In the genomic region with DNA sequence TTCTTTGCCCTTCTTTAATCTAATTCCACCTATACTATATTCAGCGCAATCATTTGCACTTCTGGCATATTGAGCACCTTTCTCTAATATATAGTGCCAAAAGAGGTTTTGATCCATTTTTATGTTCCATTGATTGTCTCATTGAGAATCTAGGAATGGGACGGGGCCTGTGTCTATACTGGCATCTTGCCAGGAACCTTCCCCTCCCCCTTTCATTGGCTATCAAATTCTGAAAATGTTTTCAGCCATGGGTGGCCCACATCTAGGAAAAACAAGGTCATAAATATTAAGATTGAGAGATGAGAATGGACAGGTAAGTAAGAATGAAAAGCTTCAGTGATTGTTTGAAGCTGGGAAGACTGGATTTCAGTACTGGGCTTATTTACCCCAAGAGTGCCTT, we compare ENCODE assay signal across 19 cellular contexts.
DNase-seq lines count a peak whose midpoint lies in the region; ATAC-seq and TF ChIP-seq lines count a peak whose summit lies in the region.
"Had no signal": no experiment of that assay in that cellular context is flagged by ENCODE, and none has a peak within 500 bp of the region (broad histone marks: within the 10 kb centered on the region; RNA-seq: fewer than 3 reads in every experiment).

No MANE protein-coding gene starts in this region.

- no peaks in the 10 kb centered on the region for H3K9me2 ChIP-seq in GM23338 (ENCODE audit: insufficient read depth)

- no peaks in the 10 kb centered on the region for H3F3A ChIP-seq in GM23338 (replicated peaks; ENCODE audit: low read depth)

- peak overlapping the region; percentile 85 for H3K23ac ChIP-seq in trophoblast cell (ENCODE audit: low read length)

- H3K4me3 Mint-ChIP-seq in GM23338 = no peak overlapping the region
- H3K4me3 Mint-ChIP-seq in MCF 10A (ENCODE audit: unreplicated experiment) = no peak overlapping the region
- H3K4me3 Mint-ChIP-seq: CD4-positive, alpha-beta T cell; IgD-negative memory B cell had no signal

- no peaks in the 10 kb centered on the region for H4K20me1 ChIP-seq in GM23338 (replicated peaks; ENCODE audit: insufficient read depth)

- no peaks in the 10 kb centered on the region for H3K27me3 ChIP-seq in GM23338 (ENCODE audit: insufficient read depth)
- no peaks in the 10 kb centered on the region for H3K27me3 ChIP-seq in HUES48 (ENCODE audit: control insufficient read depth, insufficient read depth, low read length)
- no peaks in the 10 kb centered on the region for H3K27me3 ChIP-seq in trophoblast cell (ENCODE audit: insufficient read depth, low read length)
- H3K27me3 ChIP-seq: BE2C, SJSA1 had no signal

- H3K79me2 ChIP-seq in GM23338 (replicated peaks; ENCODE audit: insufficient read depth) (no peaks in the 10 kb centered on the region), trophoblast cell (ENCODE audit: control insufficient read depth, insufficient read depth, low read length, poor library complexity) (no peaks in the 10 kb centered on the region)

- TF ChIP-seq CTCF in GM23338 (conservative IDR thresholded peaks at IDR 0.05; ENCODE audit: low read depth in 2 of 2) = no peak
- no peak for TF ChIP-seq CTCF in MCF 10A (IDR thresholded peaks at IDR 0.05; ENCODE audit: unreplicated experiment)

- H3K27ac Mint-ChIP-seq in GM23338 = peak overlapping the region; percentile 60
- H3K27ac Mint-ChIP-seq in MCF 10A (ENCODE audit: low read depth, unreplicated experiment) = peak overlapping the region; percentile 77
- H3K27ac Mint-ChIP-seq: CD4-positive, alpha-beta T cell had no signal

- no CpG with 5 or more reads among the region's 2 CpGs for WGBS in trophoblast cell (ENCODE audit: extremely low coverage, insufficient coverage, insufficient read length)

- no peak for ATAC-seq in GM23338

- H3K27me3 Mint-ChIP-seq in GM23338 (ENCODE audit: insufficient read depth, low read depth, poor library complexity) (no peaks in the 10 kb centered on the region), MCF 10A (ENCODE audit: insufficient read depth, unreplicated experiment) (no peaks in the 10 kb centered on the region)
- H3K27me3 Mint-ChIP-seq: CD4-positive, alpha-beta T cell; IgD-negative memory B cell had no signal

- peak overlapping the region; percentile 66 for H2BK120ac ChIP-seq in trophoblast cell (ENCODE audit: insufficient read depth, low read length, poor library complexity)

- no peak overlapping the region for H3K14ac ChIP-seq in trophoblast cell (ENCODE audit: low read length)

- H3K9me3 ChIP-seq in HUES48 (ENCODE audit: control insufficient read depth, insufficient read depth, low read length) (no peaks in the 10 kb centered on the region), trophoblast cell (ENCODE audit: insufficient read depth, low read depth, low read length) (no peaks in the 10 kb centered on the region)
- H3K9me3 ChIP-seq: BE2C, SJSA1 had no signal

- H3K4me2 ChIP-seq in GM23338 = no peak overlapping the region
- H3K4me2 ChIP-seq in trophoblast cell (ENCODE audit: low read length) = no peak overlapping the region

- H3K4me1 ChIP-seq in GM23338 (ENCODE audit: insufficient read depth) = peaks cover 15% of the 10 kb centered on the region
- H3K4me1 ChIP-seq in HUES48 (ENCODE audit: control insufficient read depth, insufficient read depth, low read length) = peaks cover 25% of the 10 kb centered on the region
- peaks cover 3 to 10% of the 10 kb centered on the region in 2 experiments for H3K4me1 ChIP-seq in trophoblast cell (ENCODE audit: control insufficient read depth in 1 of 2, insufficient read depth in 2 of 2, low read length in 2 of 2)
- H3K4me1 ChIP-seq: BE2C had no signal

- no TSS peak for BruUV-seq in MCF 10A (replicated peaks; lab: Mats Ljungman, UMichigan)

- H3K9ac ChIP-seq in HUES48 (ENCODE audit: low read depth, low read length) (no peak overlapping the region), trophoblast cell (ENCODE audit: low read length) (no peak overlapping the region)

- H2AFZ ChIP-seq in GM23338 (no peak overlapping the region), trophoblast cell (ENCODE audit: insufficient read depth, low read length, poor library complexity) (no peak overlapping the region)

- H4K12ac ChIP-seq in trophoblast cell (ENCODE audit: low read depth, low read length) = no peak overlapping the region

- POLR2A ChIA-PET in MCF 10A (lab: Yijun Ruan, JAX) = interaction anchor here (1.0 to 2.4 kb wide), 6 partner anchors 20 to 95 kb away, joined by 3 to 10 read pairs (median 6); no protein-coding TSS in a partner anchor

- H3K79me1 ChIP-seq in trophoblast cell (ENCODE audit: low read length) = peaks cover 5% of the 10 kb centered on the region

- no peak overlapping the region for H2AK5ac ChIP-seq in trophoblast cell (ENCODE audit: low read length)

- H2BK12ac ChIP-seq in trophoblast cell (ENCODE audit: low read length) = no peak overlapping the region

- H3K4ac ChIP-seq in trophoblast cell (ENCODE audit: low read depth, low read length) = peak overlapping the region; percentile 75

- H3K4me3 ChIP-seq in GM23338 (no peak overlapping the region), HUES48 (ENCODE audit: low read depth, low read length) (no peak overlapping the region), trophoblast cell (ENCODE audit: low read depth, low read length) (no peak overlapping the region)
- H3K4me3 ChIP-seq: SJSA1 had no signal

- CTCF ChIA-PET in MCF 10A (lab: Yijun Ruan, JAX) = interaction anchor here (0.6 to 1.2 kb wide), 3 partner anchors 8 to 347 kb away, joined by 3 to 4 read pairs (median 3); no protein-coding TSS in a partner anchor

- no peak overlapping the region for H3K18ac ChIP-seq in trophoblast cell (ENCODE audit: low read length)

- no peak for DNase-seq in GM23338 (ENCODE audit: low spot score)
- no peak for DNase-seq in MCF 10A (ENCODE audit: unreplicated experiment)
- no peak for DNase-seq in trophoblast cell
- DNase-seq in activated CD4-positive, CD25-positive, alpha-beta regulatory T cell (lab: John Stamatoyannopoulos, UW) = no peak
- DNase-seq in cardiac septum (ENCODE audit: low spot score) = no peak
- DNase-seq in NCI-H69 (lab: John Stamatoyannopoulos, UW) = no peak
- DNase-seq: BE2C; CD4-positive, alpha-beta T cell; EL; NCI-H1417 treated with DMSO at 0.1 percent for 48 hours; NCI-H2029 treated with DMSO at 0.1 percent for 48 hours; NCI-H2171 treated with DMSO at 0.1 percent for 48 hours; NCI-H446 treated with DMSO at 0.1 percent for 48 hours; NCI-H748 treated with DMSO at 0.1 percent for 48 hours; OCI-M1 had no signal

- H3K4me1 Mint-ChIP-seq in GM23338 = peaks cover 22% of the 10 kb centered on the region
- H3K4me1 Mint-ChIP-seq in MCF 10A (ENCODE audit: insufficient read depth, unreplicated experiment) = peaks cover 36% of the 10 kb centered on the region

- no peak overlapping the region for H3K27ac ChIP-seq in GM23338 (ENCODE audit: low read depth)
- peak overlapping the region; percentile 93 for H3K27ac ChIP-seq in HUES48 (ENCODE audit: low read depth, low read length)
- H3K27ac ChIP-seq in trophoblast cell (ENCODE audit: low read depth, low read length) = peak overlapping the region; percentile 25
- H3K27ac ChIP-seq: RWPE1 had no signal

- no peak overlapping the region for H4K91ac ChIP-seq in trophoblast cell (ENCODE audit: low read depth, low read length)

- H3K36me3 ChIP-seq in GM23338 (ENCODE audit: insufficient read depth) (no peaks in the 10 kb centered on the region), HUES48 (ENCODE audit: control insufficient read depth, insufficient read depth, low read length) (no peaks in the 10 kb centered on the region), trophoblast cell (ENCODE audit: control insufficient read depth in 1 of 2, insufficient read depth in 2 of 2, low read length in 2 of 2) (peaks cover 0 to 2% of the 10 kb centered on the region in 2 experiments)
- H3K36me3 ChIP-seq: BE2C had no signal

- H3K9me3 Mint-ChIP-seq in GM23338 (no peaks in the 10 kb centered on the region), MCF 10A (ENCODE audit: unreplicated experiment) (no peaks in the 10 kb centered on the region)
- H3K9me3 Mint-ChIP-seq: IgD-negative memory B cell had no signal

- no peak overlapping the region for H2BK5ac ChIP-seq in trophoblast cell (ENCODE audit: low read depth, low read length, poor library complexity)

- intact Hi-C loops in MCF 10A (cut with micrococcal nuclease) = no loop called here
- intact Hi-C loops in cardiac septum (cut with DNase I) = no loop called here

- H3K36me3 Mint-ChIP-seq in GM23338 (ENCODE audit: low read depth) (no peaks in the 10 kb centered on the region), MCF 10A (ENCODE audit: insufficient read depth, unreplicated experiment) (peaks cover 7% of the 10 kb centered on the region)

- no peak overlapping the region for H4K8ac ChIP-seq in trophoblast cell (ENCODE audit: low read depth, low read length)

TF ChIP-seq in GM23338, 12 proteins besides CTCF, POLR2A, EP300 and RAD21 (continues in another document):
- TF ChIP-seq STAT1 (IDR thresholded peaks at IDR 0.05; ENCODE audit: unreplicated experiment) = no peak
